ENCODE assay signal across 8 cellular contexts in the genomic region with DNA sequence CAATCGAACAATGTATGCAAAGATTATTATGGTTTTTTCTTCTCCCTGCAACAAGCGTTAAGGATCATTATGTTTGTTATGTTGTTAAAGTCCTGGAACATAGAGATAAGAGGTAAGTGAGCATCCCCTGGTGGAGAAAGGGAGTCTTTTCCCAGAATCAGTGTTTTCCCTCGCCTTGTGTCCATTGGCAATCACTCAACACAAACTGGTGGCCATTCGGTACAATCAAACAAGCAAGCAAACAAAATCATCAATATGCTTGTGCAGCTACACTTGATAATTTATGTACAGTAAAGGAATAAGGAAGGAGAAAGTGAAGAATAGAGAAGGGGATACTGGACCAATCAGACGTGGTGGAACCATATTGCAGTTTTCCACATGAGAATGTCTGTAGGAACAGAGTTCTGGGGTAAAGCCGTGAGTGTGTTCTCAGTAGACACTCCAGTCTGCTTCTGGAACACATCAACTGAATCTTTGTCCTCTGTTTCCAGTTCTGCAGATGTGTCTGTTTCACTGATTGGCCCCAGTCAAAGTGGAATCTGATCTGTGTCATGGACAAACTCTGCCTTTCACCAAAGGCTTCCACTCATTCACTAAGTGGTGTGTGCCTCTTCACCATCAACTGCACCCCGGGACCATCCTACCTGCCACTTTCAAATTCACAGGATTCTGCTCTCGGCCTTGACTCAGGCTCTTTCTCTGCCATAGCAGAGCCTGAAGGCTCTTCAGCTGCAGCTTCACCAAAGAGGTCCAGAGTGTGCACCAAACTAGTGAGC.
DNase-seq lines count a peak whose midpoint lies in the region; ATAC-seq, FAIRE-seq and TF ChIP-seq lines count a peak whose summit lies in the region.

No MANE protein-coding gene starts in this region.

- H3K27me3 ChIP-seq in neural progenitor cell = peaks cover 6% of the 10 kb centered on the region

- no peaks in the 10 kb centered on the region for H3K9me3 Mint-ChIP-seq in neural progenitor cell

- peaks cover 5% of the 10 kb centered on the region for H3K4me1 ChIP-seq in neural progenitor cell

- no peak overlapping the region for H3K4me3 Mint-ChIP-seq in neural progenitor cell

- TF ChIP-seq CTCF in cardiac fibroblast (IDR thresholded peaks at IDR 0.05; ENCODE audit: low read depth, low read length) (peak; percentile 72), neural progenitor cell (IDR thresholded peaks at IDR 0.05) (peak; percentile 61)

- peak; percentile 72 for FAIRE-seq in A204.1 (lab: Jason Lieb, UNC)

- peaks cover 9% of the 10 kb centered on the region for H4K20me1 ChIP-seq in neural progenitor cell (ENCODE audit: low read depth)

- peaks cover 3% of the 10 kb centered on the region for H3K27me3 Mint-ChIP-seq in neural progenitor cell (ENCODE audit: insufficient read depth, low read depth)

- no peak overlapping the region for H3K27ac ChIP-seq in neural progenitor cell

- no peaks in the 10 kb centered on the region for H3K9me3 ChIP-seq in neural progenitor cell (ENCODE audit: low read depth)

- DNase-seq in GF-D8 (lab: John Stamatoyannopoulos, UW) = peak; percentile 25
- peak; percentile 20 for DNase-seq in NCI-H2227 (lab: John Stamatoyannopoulos, UW; ENCODE audit: unreplicated experiment)
- peak; percentile 55 to 64 for DNase-seq in cardiac fibroblast (ENCODE audit: low read depth in 2 of 2)
- peak; percentile 27 for DNase-seq in neural progenitor cell (ENCODE audit: low spot score)
- DNase-seq in NCI-H187 treated with DMSO at 0.1 percent for 48 hours (lab: John Stamatoyannopoulos, UW) = no peak

- peaks cover 16% of the 10 kb centered on the region for H3K79me2 ChIP-seq in neural progenitor cell (ENCODE audit: low read depth)

- no peak for ATAC-seq in HG03108 (IDR thresholded peaks at IDR 0.05; ENCODE audit: unreplicated experiment)
- no peak for ATAC-seq in GM19455 (IDR thresholded peaks at IDR 0.05; ENCODE audit: unreplicated experiment)

- no peak overlapping the region for H3K9ac ChIP-seq in neural progenitor cell

- no peaks in the 10 kb centered on the region for H3F3A ChIP-seq in neural progenitor cell (ENCODE audit: low read depth)

- H3K4me3 ChIP-seq in cardiac fibroblast (replicated peaks in 1 of 2; ENCODE audit: low read depth in 2 of 2, low read length in 2 of 2) (no peak overlapping the region), neural progenitor cell (no peak overlapping the region)

- no peaks in the 10 kb centered on the region for H3K36me3 ChIP-seq in neural progenitor cell

- H3K36me3 Mint-ChIP-seq in neural progenitor cell = no peaks in the 10 kb centered on the region

- no peak overlapping the region for H2AFZ ChIP-seq in neural progenitor cell (replicated peaks)

- no peak overlapping the region for H3K4me2 ChIP-seq in neural progenitor cell

- peaks cover 9% of the 10 kb centered on the region for H3K4me1 Mint-ChIP-seq in neural progenitor cell

- no peak overlapping the region for H3K27ac Mint-ChIP-seq in neural progenitor cell
